Comparison of ENCODE assay signal across 10 cellular contexts in genomic region chr3:128170866-128171516, GRCh38. TPM values are rescaled to one million over a fixed set of nuclear protein-coding genes. Genes with fewer than 3 reads are reported as not detected.
A peak's percentile ranks its signal among the peaks of the same experiment; 100 is the strongest.
DNase-seq lines count a peak whose midpoint lies in the region; ATAC-seq and FAIRE-seq lines count a peak whose summit lies in the region.
"Had no signal": no experiment of that assay in that cellular context is flagged by ENCODE, and none has a peak within 500 bp of the region (broad histone marks: within the 10 kb centered on the region; RNA-seq: fewer than 3 reads in every experiment).

No MANE protein-coding gene starts in this region.

- H3K27me3 ChIP-seq in mesenchymal stem cell (ENCODE audit: control insufficient read depth in 1 of 2, insufficient read depth in 1 of 2, low read length in 2 of 2) = no peaks in the 10 kb centered on the region
- H3K27me3 ChIP-seq: neutrophil had no signal

- H3K4me2 ChIP-seq in mesenchymal stem cell (ENCODE audit: low read length, poor library complexity, severe bottlenecking) = no peak overlapping the region

- no peak overlapping the region for H2BK15ac ChIP-seq in mesenchymal stem cell (ENCODE audit: low read depth, poor library complexity, severe bottlenecking)

- no peak overlapping the region for H3K27ac Mint-ChIP-seq in immature natural killer cell
- no peak overlapping the region for H3K27ac Mint-ChIP-seq in activated T-cell treated with anti-CD3 and anti-CD28 coated beads, Interleukin-2, amount 50 U/mL, for 72 hours
- H3K27ac Mint-ChIP-seq: IgD-negative memory B cell had no signal

- peaks cover 0 to 3% of the 10 kb centered on the region in 2 experiments for H3K36me3 ChIP-seq in mesenchymal stem cell (ENCODE audit: control insufficient read depth in 1 of 2, insufficient read depth in 2 of 2, low read depth in 1 of 2, low read length in 2 of 2)
- H3K36me3 ChIP-seq: neutrophil had no signal

- no peak overlapping the region for H4K91ac ChIP-seq in mesenchymal stem cell (ENCODE audit: low read length)

- no peaks in the 10 kb centered on the region for H3K9me3 ChIP-seq in mesenchymal stem cell (ENCODE audit: control insufficient read depth, low read length)
- H3K9me3 ChIP-seq: neutrophil had no signal

- H3K4me3 Mint-ChIP-seq in immature natural killer cell = no peak overlapping the region
- no peak overlapping the region for H3K4me3 Mint-ChIP-seq in activated T-cell treated with anti-CD3 and anti-CD28 coated beads, Interleukin-2, amount 50 U/mL, for 72 hours
- H3K4me3 Mint-ChIP-seq: IgD-negative memory B cell had no signal

- H2AFZ ChIP-seq in mesenchymal stem cell (ENCODE audit: low read depth, low read length) = no peak overlapping the region

- H3K36me3 Mint-ChIP-seq in immature natural killer cell = peaks cover 0 to 4% (median 0%) of the 10 kb centered on the region in 3 donors
- H3K36me3 Mint-ChIP-seq in activated T-cell treated with anti-CD3 and anti-CD28 coated beads, Interleukin-2, amount 50 U/mL, for 72 hours (ENCODE audit: insufficient read depth in 2 of 2) = no peaks in the 10 kb centered on the region

- H4K8ac ChIP-seq in mesenchymal stem cell (ENCODE audit: low read length) = no peak overlapping the region

- H3K23ac ChIP-seq in mesenchymal stem cell (ENCODE audit: low read length in 2 of 2) = no peak overlapping the region

- H2BK120ac ChIP-seq in mesenchymal stem cell (ENCODE audit: low read depth, low read length) = no peak overlapping the region

- ATAC-seq in activated T-cell treated with anti-CD3 and anti-CD28 coated beads, Interleukin-2, amount 50 U/mL, for 72 hours (replicated peaks in 1 of 2) = no peak
- no peak for ATAC-seq in GM21381 (IDR thresholded peaks at IDR 0.05; ENCODE audit: unreplicated experiment)

- H2BK5ac ChIP-seq in mesenchymal stem cell (ENCODE audit: low read depth, low read length, poor library complexity, severe bottlenecking) = no peak overlapping the region

- peaks cover 0 to 2% (median 2%) of the 10 kb centered on the region in 3 donors for H3K27me3 Mint-ChIP-seq in immature natural killer cell (ENCODE audit: low read depth in 3 of 3)
- no peaks in the 10 kb centered on the region for H3K27me3 Mint-ChIP-seq in activated T-cell treated with anti-CD3 and anti-CD28 coated beads, Interleukin-2, amount 50 U/mL, for 72 hours (ENCODE audit: low read depth)
- H3K27me3 Mint-ChIP-seq: IgD-negative memory B cell had no signal

- H3K4me1 Mint-ChIP-seq in immature natural killer cell = peaks cover 20 to 36% of the 10 kb centered on the region in 2 donors
- H3K4me1 Mint-ChIP-seq in activated T-cell treated with anti-CD3 and anti-CD28 coated beads, Interleukin-2, amount 50 U/mL, for 72 hours (ENCODE audit: low read depth) = peaks cover 28% of the 10 kb centered on the region

- FAIRE-seq in endometrium (lab: Jason Lieb, UNC) = peak; percentile 94

- no peak overlapping the region for H3K4me3 ChIP-seq in mesenchymal stem cell (ENCODE audit: insufficient read depth in 1 of 2, low read depth in 1 of 2, low read length in 2 of 2)

- DNase-seq in D341Med (ENCODE audit: low spot score) (peak; percentile 73), Kasumi-1 (lab: John Stamatoyannopoulos, UW) (peak; percentile 91 to 93), RPMI7951 (ENCODE audit: low read depth) (peak; percentile 90), mesenchymal stem cell (peak; percentile 89), immature natural killer cell (no peak)
- DNase-seq in activated T-cell treated with anti-CD3 and anti-CD28 coated beads, Interleukin-2, amount 50 U/mL, for 72 hours = no peak

- H3K9ac ChIP-seq in mesenchymal stem cell (ENCODE audit: low read length) = peak overlapping the region; percentile 32

- no peak overlapping the region for H3K4ac ChIP-seq in mesenchymal stem cell (ENCODE audit: low read depth in 1 of 2, low read length in 2 of 2)

- H3K18ac ChIP-seq in mesenchymal stem cell (ENCODE audit: low read depth in 1 of 2, low read length in 2 of 2) = no peak overlapping the region

- no peak overlapping the region for H3K27ac ChIP-seq in mesenchymal stem cell (ENCODE audit: low read length, poor library complexity, severe bottlenecking)
- H3K27ac ChIP-seq: neutrophil had no signal

- H3K9me3 Mint-ChIP-seq in immature natural killer cell = no peaks in the 10 kb centered on the region
- H3K9me3 Mint-ChIP-seq in activated T-cell treated with anti-CD3 and anti-CD28 coated beads, Interleukin-2, amount 50 U/mL, for 72 hours = no peaks in the 10 kb centered on the region
- H3K9me3 Mint-ChIP-seq: IgD-negative memory B cell had no signal

- WGBS in mesenchymal stem cell = 13% methylated on average over 5 of the region's 5 CpGs

- H2AK5ac ChIP-seq in mesenchymal stem cell (ENCODE audit: low read length, severe bottlenecking) = no peak overlapping the region

- no peak overlapping the region for H2BK12ac ChIP-seq in mesenchymal stem cell (ENCODE audit: low read length in 2 of 2)

- no peak overlapping the region for H3K14ac ChIP-seq in mesenchymal stem cell (ENCODE audit: low read length in 2 of 2)

- H3K4me1 ChIP-seq in mesenchymal stem cell (ENCODE audit: control insufficient read depth, insufficient read depth, low read depth, low read length) = peaks cover 2% of the 10 kb centered on the region

- H3K79me1 ChIP-seq in mesenchymal stem cell (replicated peaks; ENCODE audit: low read length, poor library complexity, severe bottlenecking) = peaks cover 22% of the 10 kb centered on the region

RNA-seq across cellular contexts. Expression of gene EEFSEC, which starts 17.7 kb away (rescaled TPM):
- 11.1 and 12.6 TPM in 2 replicates for total RNA-seq in RPMI7951 (2014; rRNA removed; shearing (Covaris generic))
- polyA plus RNA-seq in mesenchymal stem cell (2013, experiment 1 of 2) = 5.1 TPM
- polyA plus RNA-seq in mesenchymal stem cell (2013, experiment 2 of 2) = 5.3 TPM
- polyA plus RNA-seq in immature natural killer cell = 10 to 100 TPM; 14.5 to 26.9 (median 26.1) TPM
- total RNA-seq in activated T-cell treated with anti-CD3 and anti-CD28 coated beads, Interleukin-2, amount 50 U/mL, for 72 hours = 10 to 100 TPM; 15.7 to 17.2 TPM

RNA-seq across cellular contexts. Expression of gene RUVBL1, which starts 47.4 kb away (rescaled TPM):
- total RNA-seq in RPMI7951 (2014; rRNA removed; shearing (Covaris generic)) = 115 and 119 TPM in 2 replicates
- 22.4 TPM for polyA plus RNA-seq in mesenchymal stem cell (2013, experiment 1 of 2)
- 22.3 TPM for polyA plus RNA-seq in mesenchymal stem cell (2013, experiment 2 of 2)
- polyA plus RNA-seq in immature natural killer cell = 10 to 100 TPM; 34.8 to 45.3 (median 44.3) TPM
- total RNA-seq in activated T-cell treated with anti-CD3 and anti-CD28 coated beads, Interleukin-2, amount 50 U/mL, for 72 hours = 10 to 100 TPM; 39.7 to 50.4 TPM

Comparison
In these comparisons a context has a peak if more than half of its experiments do, and no peak if none do; other contexts are left out.
1. DNase-seq: peak in D341Med (single experiment), Kasumi-1 (2 of 2), RPMI7951 (single experiment) and mesenchymal stem cell (single experiment); none in immature natural killer cell (0 of 3) and activated T-cell treated with anti-CD3 and anti-CD28 coated beads, Interleukin-2, amount 50 U/mL, for 72 hours (0 of 2).